ENCODE assay signal across 9 cellular contexts in genomic region chr10:110859947-110860376, GRCh38. TPM values are rescaled to one million over a fixed set of nuclear protein-coding genes. Genes with fewer than 3 reads are reported as not detected.
DNase-seq lines count a peak whose midpoint lies in the region; ATAC-seq, FAIRE-seq and TF ChIP-seq lines count a peak whose summit lies in the region.
"Had no signal": no experiment of that assay in that cellular context is flagged by ENCODE, and none has a peak within 500 bp of the region (broad histone marks: within the 10 kb centered on the region; RNA-seq: fewer than 3 reads in every experiment).

No MANE protein-coding gene starts in this region.

- no peak overlapping the region for H3K4me3 ChIP-seq in skin epidermis

- DNase-seq in GM12891 (ENCODE audit: insufficient read length, low spot score) (no peak), SIG-M5 (lab: John Stamatoyannopoulos, UW) (peak; percentile 89), fibroblast of peridontal ligament (ENCODE audit: extremely low read depth) (peak; percentile 97), hippocampal formation (lab: John Stamatoyannopoulos, UW) (no peak), NCI-H2107 (lab: John Stamatoyannopoulos, UW) (no peak)

- no peak for TF ChIP-seq POLR2A in GM12891 (IDR thresholded peaks at IDR 0.05; ENCODE audit: low read depth, low read length)

- ATAC-seq in HG03097 (IDR thresholded peaks at IDR 0.05; ENCODE audit: low FRiP score, unreplicated experiment) (no peak), HG03025 (IDR thresholded peaks at IDR 0.05; ENCODE audit: low FRiP score, unreplicated experiment) (no peak)

- H3K27ac ChIP-seq in skin epidermis: peak overlapping the region in 20 of 21 experiments; percentile 51 to 99 (median 80)

- FAIRE-seq in GM12891 (lab: Jason Lieb, UNC): peak; percentile 76
- FAIRE-seq: bronchial epithelial cell had no signal

TF ChIP-seq in GM12891, 5 proteins besides CTCF, POLR2A, EP300 and RAD21:
- TF ChIP-seq TAF1 (IDR thresholded peaks at IDR 0.05; ENCODE audit: low read depth, low read length) (no peak), SPI1 (IDR thresholded peaks at IDR 0.05; ENCODE audit: low read depth, low read length) (no peak), POU2F2 (IDR thresholded peaks at IDR 0.05; ENCODE audit: low read depth, low read length) (no peak), POLR2AphosphoS5 (IDR thresholded peaks at IDR 0.05; ENCODE audit: low read depth, low read length) (no peak), PAX5 (IDR thresholded peaks at IDR 0.05; ENCODE audit: insufficient read depth, low read length, severe bottlenecking) (no peak)

RNA-seq across cellular contexts. Expression of gene PDCD4, which starts 11.8 kb away (rescaled TPM):
- 287 TPM for polyA plus RNA-seq in GM12891 (2012; ENCODE audit: low read depth, missing spikeins)

RNA-seq across cellular contexts. Expression of gene BBIP1, which starts 59.0 kb away (rescaled TPM):
- 19.9 TPM for polyA plus RNA-seq in GM12891 (2012; ENCODE audit: low read depth, missing spikeins)

RNA-seq across cellular contexts. Expression of gene SHOC2, which starts 59.4 kb away (rescaled TPM):
- 24.4 TPM for polyA plus RNA-seq in GM12891 (2012; ENCODE audit: low read depth, missing spikeins)

Comparison
In these comparisons a context has a peak if more than half of its experiments do, and no peak if none do; other contexts are left out.
1. DNase-seq: peak in SIG-M5 (single experiment) and fibroblast of peridontal ligament (single experiment); none in GM12891 (single experiment), hippocampal formation (0 of 2) and NCI-H2107 (single experiment).